In genomic region chr13:113585828-113586355, GRCh38 we compare ENCODE assay signal across 8 cellular contexts. TPM values are rescaled to one million over a fixed set of nuclear protein-coding genes. Genes with fewer than 3 reads are reported as not detected.
DNase-seq lines count a peak whose midpoint lies in the region; ATAC-seq and TF ChIP-seq lines count a peak whose summit lies in the region.

No MANE protein-coding gene starts in this region.

- peaks cover 42% of the 10 kb centered on the region for H3K4me1 Mint-ChIP-seq in activated naive CD4-positive, alpha-beta T cell treated with anti-CD3 and anti-CD28 coated beads for 36 hours (ENCODE audit: low read depth)
- H3K4me1 Mint-ChIP-seq in activated T-cell treated with anti-CD3 and anti-CD28 coated beads, Interleukin-2, amount 50 U/mL, for 72 hours (ENCODE audit: low read depth) = peaks cover 46% of the 10 kb centered on the region

- H3K4me1 ChIP-seq in tibial artery = peaks cover 0 to 11% (median 6%) of the 10 kb centered on the region in 4 donors

- ATAC-seq in activated T-cell treated with anti-CD3 and anti-CD28 coated beads, Interleukin-2, amount 50 U/mL, for 72 hours (replicated peaks in 1 of 2) = no peak

- H3K4me3 ChIP-seq in tibial artery = peak overlapping the region; percentile 49 to 67

- H3K27ac Mint-ChIP-seq in activated naive CD4-positive, alpha-beta T cell treated with anti-CD3 and anti-CD28 coated beads for 36 hours = peak overlapping the region; percentile 82
- peak overlapping the region; percentile 92 for H3K27ac Mint-ChIP-seq in activated T-cell treated with anti-CD3 and anti-CD28 coated beads, Interleukin-2, amount 50 U/mL, for 72 hours

- peak overlapping the region; percentile 82 for H3K4me3 Mint-ChIP-seq in activated naive CD4-positive, alpha-beta T cell treated with anti-CD3 and anti-CD28 coated beads for 36 hours
- H3K4me3 Mint-ChIP-seq in activated T-cell treated with anti-CD3 and anti-CD28 coated beads, Interleukin-2, amount 50 U/mL, for 72 hours = peak overlapping the region; percentile 88 to 90

- CTCF ChIA-PET in activated naive CD4-positive, alpha-beta T cell treated with anti-CD3 and anti-CD28 coated beads for 36 hours (lab: Charles Lee) = interaction anchor here (0.7 kb wide), 2 partner anchors 29 to 980 kb away, joined by 3 to 4 read pairs; no protein-coding TSS in a partner anchor

- peaks cover 0 to 5% (median 0%) of the 10 kb centered on the region in 3 donors for H3K36me3 ChIP-seq in tibial artery

- TF ChIP-seq CTCF in tibial artery (IDR thresholded peaks at IDR 0.05) = no peak

- H3K9me3 Mint-ChIP-seq in activated naive CD4-positive, alpha-beta T cell treated with anti-CD3 and anti-CD28 coated beads for 36 hours = no peaks in the 10 kb centered on the region
- H3K9me3 Mint-ChIP-seq in activated T-cell treated with anti-CD3 and anti-CD28 coated beads, Interleukin-2, amount 50 U/mL, for 72 hours = no peaks in the 10 kb centered on the region

- H3K27me3 ChIP-seq in tibial artery = no peaks in the 10 kb centered on the region

- H3K27ac ChIP-seq in tibial artery = no peak overlapping the region

- H3K9me3 ChIP-seq in tibial artery = no peaks in the 10 kb centered on the region

- no peaks in the 10 kb centered on the region for H3K27me3 Mint-ChIP-seq in activated naive CD4-positive, alpha-beta T cell treated with anti-CD3 and anti-CD28 coated beads for 36 hours (ENCODE audit: low read depth)
- H3K27me3 Mint-ChIP-seq in activated T-cell treated with anti-CD3 and anti-CD28 coated beads, Interleukin-2, amount 50 U/mL, for 72 hours (ENCODE audit: low read depth) = no peaks in the 10 kb centered on the region

- peaks cover 41% of the 10 kb centered on the region for H3K36me3 Mint-ChIP-seq in activated naive CD4-positive, alpha-beta T cell treated with anti-CD3 and anti-CD28 coated beads for 36 hours (ENCODE audit: low read depth)
- H3K36me3 Mint-ChIP-seq in activated T-cell treated with anti-CD3 and anti-CD28 coated beads, Interleukin-2, amount 50 U/mL, for 72 hours (ENCODE audit: insufficient read depth in 2 of 2) = peaks cover 9 to 26% of the 10 kb centered on the region in 2 donors

- intact Hi-C loops in activated naive CD4-positive, alpha-beta T cell treated with anti-CD3 and anti-CD28 coated beads for 36 hours (cut with micrococcal nuclease) = no loop called here
- intact Hi-C loops in tibial artery (cut with DNase I; ENCODE audit: low total_unique reads) = no loop called here

- DNase-seq in activated naive CD4-positive, alpha-beta T cell treated with anti-CD3 and anti-CD28 coated beads for 36 hours = peak; percentile 5
- no peak for DNase-seq in activated naive CD4-positive, alpha-beta T cell (lab: John Stamatoyannopoulos, UW)
- no peak for DNase-seq in activated T-cell treated with anti-CD3 and anti-CD28 coated beads, Interleukin-2, amount 50 U/mL, for 72 hours
- DNase-seq in islet precursor cell (peak; percentile 26), tibial artery (peak; percentile 9 to 37), dedifferentiated amniotic fluid mesenchymal stem cell (ENCODE audit: extremely low spot score) (no peak), SKM-1 (lab: John Stamatoyannopoulos, UW; ENCODE audit: unreplicated experiment) (no peak)
- DNase-seq in stimulated activated CD4-positive, alpha-beta T cell treated with anti-CD3 and anti-CD28 coated beads, Interleukin-4, amount 100 ng/mL, for 4 hours = no peak

RNA-seq across cellular contexts. Expression of gene TFDP1, which starts 1.3 kb away (rescaled TPM):
- 100 to 1,000 TPM; 157 to 161 TPM for total RNA-seq in activated naive CD4-positive, alpha-beta T cell treated with anti-CD3 and anti-CD28 coated beads for 36 hours
- 10 to 100 TPM; 87.5 to 99.2 TPM for total RNA-seq in activated T-cell treated with anti-CD3 and anti-CD28 coated beads, Interleukin-2, amount 50 U/mL, for 72 hours

Comparison
In these comparisons a context has a peak if more than half of its experiments do, and no peak if none do; other contexts are left out.
1. DNase-seq: peak in activated naive CD4-positive, alpha-beta T cell treated with anti-CD3 and anti-CD28 coated beads for 36 hours (single experiment), islet precursor cell (single experiment) and tibial artery (2 of 2); none in activated naive CD4-positive, alpha-beta T cell (0 of 4), activated T-cell treated with anti-CD3 and anti-CD28 coated beads, Interleukin-2, amount 50 U/mL, for 72 hours (0 of 2), stimulated activated CD4-positive, alpha-beta T cell treated with anti-CD3 and anti-CD28 coated beads, Interleukin-4, amount 100 ng/mL, for 4 hours (0 of 2), dedifferentiated amniotic fluid mesenchymal stem cell (single experiment) and SKM-1 (single experiment).